In the genomic region with DNA sequence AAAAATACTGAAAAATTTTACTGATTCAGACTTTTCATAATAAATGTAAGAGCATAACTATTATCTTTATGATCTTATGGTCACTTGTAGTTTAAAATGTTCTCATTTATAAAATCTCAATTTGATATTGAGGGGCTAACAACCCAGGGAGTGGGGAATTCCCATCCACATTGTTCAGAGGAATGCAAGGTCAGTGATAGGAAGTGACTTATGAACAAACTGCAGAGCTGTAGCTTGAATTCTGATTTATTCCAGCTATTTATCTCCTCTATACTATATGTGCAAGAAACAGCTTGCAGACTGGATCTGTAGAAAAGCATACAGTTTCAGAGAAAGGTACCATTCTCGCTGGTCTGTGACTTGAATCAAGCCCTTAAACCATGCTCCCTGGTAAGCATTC, we compare ENCODE assay signal across 11 cellular contexts.
"Had no signal": no experiment of that assay in that cellular context is flagged by ENCODE, and none has a peak within 500 bp of the region (broad histone marks: within the 10 kb centered on the region; RNA-seq: fewer than 3 reads in every experiment).

No MANE protein-coding gene starts in this region.

- H3K79me2 ChIP-seq: parathyroid adenoma had no signal

- ATAC-seq: stimulated activated memory B cell treated with anti-CD40 and anti-IgM and Interleukin-4, amounts not matched to agents 10 μg/mL and 1 μg/mL and 100 μg/mL, for 72 hours had no signal

- H3K4me3 Mint-ChIP-seq: activated naive CD4-positive, alpha-beta T cell treated with anti-CD3 and anti-CD28 coated beads for 36 hours; neural progenitor cell; stimulated activated memory B cell treated with anti-CD40 and anti-IgM and Interleukin-4, amounts not matched to agents 10 μg/mL and 1 μg/mL and 100 μg/mL, for 72 hours had no signal

- H3K4me3 ChIP-seq: ascending aorta, neural progenitor cell, SJSA1, tibial nerve had no signal

- H3K4me2 ChIP-seq: neural progenitor cell had no signal

- H3K9ac ChIP-seq: neural progenitor cell, parathyroid adenoma had no signal

- H2AFZ ChIP-seq: neural progenitor cell, parathyroid adenoma had no signal

- H3K27me3 ChIP-seq: ascending aorta, neural progenitor cell, SJSA1, tibial nerve had no signal

- H3K27me3 Mint-ChIP-seq: stimulated activated memory B cell treated with anti-CD40 and anti-IgM and Interleukin-4, amounts not matched to agents 10 μg/mL and 1 μg/mL and 100 μg/mL, for 72 hours had no signal

- H3K4me1 Mint-ChIP-seq: stimulated activated memory B cell treated with anti-CD40 and anti-IgM and Interleukin-4, amounts not matched to agents 10 μg/mL and 1 μg/mL and 100 μg/mL, for 72 hours had no signal

- H3K9me3 ChIP-seq: ascending aorta, SJSA1, tibial nerve had no signal

- DNase-seq: activated CD4-positive, alpha-beta T cell treated with anti-CD3 and anti-CD28 coated beads for 1 hour; activated CD4-positive, alpha-beta T cell treated with anti-CD3 and anti-CD28 coated beads, Interleukin-2, amount 50 U/mL, for 48 hours; activated naive CD4-positive, alpha-beta T cell treated with anti-CD3 and anti-CD28 coated beads for 36 hours; glutamatergic neuron had no signal

- H3K27ac ChIP-seq: neural progenitor cell, parathyroid adenoma, SJSA1 had no signal

- H3K36me3 ChIP-seq: ascending aorta, neural progenitor cell, tibial nerve had no signal

- H3K36me3 Mint-ChIP-seq: neural progenitor cell had no signal

- H3K4me1 ChIP-seq: parathyroid adenoma had no signal

- H3K9me3 Mint-ChIP-seq: activated naive CD4-positive, alpha-beta T cell treated with anti-CD3 and anti-CD28 coated beads for 36 hours; activated T-helper 2 cell treated with anti-CD3 and anti-CD28 coated beads, Interferon-gamma antibody, Interleukin-2, Interleukin-4, amounts not matched to agents 10 μg/mL and 5 μg/mL and 100 μg/mL, durations not matched to agents 14 hours and 24 hours and 36 hours; neural progenitor cell had no signal

- H3K27ac Mint-ChIP-seq: activated naive CD4-positive, alpha-beta T cell treated with anti-CD3 and anti-CD28 coated beads for 36 hours; activated T-helper 2 cell treated with anti-CD3 and anti-CD28 coated beads, Interferon-gamma antibody, Interleukin-2, Interleukin-4, amounts not matched to agents 10 μg/mL and 5 μg/mL and 100 μg/mL, durations not matched to agents 14 hours and 24 hours and 36 hours; neural progenitor cell; stimulated activated memory B cell treated with anti-CD40 and anti-IgM and Interleukin-4, amounts not matched to agents 10 μg/mL and 1 μg/mL and 100 μg/mL, for 72 hours had no signal
